1 cellular context compared by ENCODE assay signal in the genomic region with DNA sequence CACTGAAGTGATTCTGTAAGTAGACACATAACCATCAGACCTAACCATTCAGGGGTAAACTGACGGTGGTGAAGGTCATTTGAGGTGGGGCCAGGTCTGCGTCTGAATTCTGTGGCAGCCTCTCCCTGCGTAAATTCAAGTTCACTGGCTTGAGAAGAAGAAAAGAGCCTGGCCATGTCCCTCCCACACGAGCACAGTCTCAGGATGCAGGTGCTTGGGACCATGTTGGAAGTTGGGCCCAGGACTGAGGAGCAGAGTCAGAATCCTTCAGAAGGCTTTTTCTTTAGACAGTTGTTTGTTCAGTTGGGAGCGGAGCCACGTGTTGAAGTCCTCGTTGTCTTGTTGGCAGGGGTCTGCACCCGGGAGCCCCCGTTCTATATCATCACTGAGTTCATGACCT.
TF ChIP-seq lines count a peak whose summit lies in the region.

No MANE protein-coding gene starts in this region.

TF ChIP-seq in HepG2, 621 proteins besides CTCF, POLR2A, EP300 and RAD21:
- TF ChIP-seq CREB1 (IDR thresholded peaks at IDR 0.05) (no peak), CREB1 (CRISPR knock-in tag; IDR thresholded peaks at IDR 0.05) (no peak), THAP7 (CRISPR knock-in tag; IDR thresholded peaks at IDR 0.05) (0 out of 2 replicates have a peak, but pooled peaks have one; percentile 41), ZNF225 (CRISPR knock-in tag; IDR thresholded peaks at IDR 0.05) (no peak), ZNF547 (CRISPR knock-in tag; IDR thresholded peaks at IDR 0.05) (0 out of 2 replicates have a peak, but pooled peaks have one; percentile 20), ZNF781 (CRISPR knock-in tag; IDR thresholded peaks at IDR 0.05; ENCODE audit: borderline replicate concordance, not compliant biosample characterization) (no peak)
